Comparison of ENCODE assay signal across 24 cellular contexts in genomic region chr15:85422607-85423006, GRCh38.
"Had no signal": no experiment of that assay in that cellular context is flagged by ENCODE, and none has a peak within 500 bp of the region (broad histone marks: within the 10 kb centered on the region; RNA-seq: fewer than 3 reads in every experiment).

No MANE protein-coding gene starts in this region.

- H3K4me3 ChIP-seq: colonic mucosa, dorsolateral prefrontal cortex, left lung, neural progenitor cell, prostate gland, spleen, thoracic aorta, vagina had no signal

- H3K36me3 ChIP-seq: colonic mucosa, left lung, neural progenitor cell, prostate gland, spleen, thoracic aorta, vagina had no signal

- H2AFZ ChIP-seq: neural progenitor cell had no signal

- H3K4me1 ChIP-seq: neural progenitor cell, prostate gland had no signal

- H3K27ac ChIP-seq: colonic mucosa, dorsolateral prefrontal cortex, left lung, neural progenitor cell, prostate gland, spleen, thoracic aorta, vagina had no signal

- H3K4me2 ChIP-seq: neural progenitor cell had no signal

- H3K9me3 ChIP-seq: colonic mucosa, left lung, prostate gland, spleen, thoracic aorta, vagina had no signal

- FAIRE-seq: bronchial epithelial cell, endothelial cell of umbilical vein had no signal

- DNase-seq: activated B cell treated with CpG ODN at 0.5 μM for 24 hours; activated CD4-positive, alpha-beta T cell treated with anti-CD3 and anti-CD28 coated beads for 4 hours; activated CD4-positive, alpha-beta T cell treated with anti-CD3 and anti-CD28 coated beads, Interleukin-2, amount 50 U/mL, for 48 hours; activated CD8-positive, alpha-beta memory T cell treated with anti-CD3 and anti-CD28 coated beads, Interleukin-2, amount 50 U/mL, for 48 hours; activated naive CD4-positive, alpha-beta T cell; activated naive CD8-positive, alpha-beta T cell treated with anti-CD3 and anti-CD28 coated beads for 36 hours; activated T-cell treated with anti-CD3 and anti-CD28 coated beads, Interleukin-2, amount 50 U/mL, for 4 hours; colonic mucosa; dorsolateral prefrontal cortex; effector memory CD8-positive, alpha-beta T cell; hippocampal formation; kidney glomerular epithelial cell; left lung; naive thymus-derived CD8-positive, alpha-beta T cell; spleen; stimulated activated CD4-positive, alpha-beta T cell treated with anti-CD3 and anti-CD28 coated beads, Interleukin-4, amount 100 ng/mL, for 1 hour; stimulated activated naive CD4-positive, alpha-beta T cell had no signal

- ATAC-seq: activated T-cell treated with anti-CD3 and anti-CD28 coated beads, Interleukin-2, amount 50 U/mL, for 4 hours; effector memory CD8-positive, alpha-beta T cell; esophagus mucosa; left lung; naive thymus-derived CD8-positive, alpha-beta T cell had no signal
